Comparison of ENCODE assay signal across 13 cellular contexts in the genomic region with DNA sequence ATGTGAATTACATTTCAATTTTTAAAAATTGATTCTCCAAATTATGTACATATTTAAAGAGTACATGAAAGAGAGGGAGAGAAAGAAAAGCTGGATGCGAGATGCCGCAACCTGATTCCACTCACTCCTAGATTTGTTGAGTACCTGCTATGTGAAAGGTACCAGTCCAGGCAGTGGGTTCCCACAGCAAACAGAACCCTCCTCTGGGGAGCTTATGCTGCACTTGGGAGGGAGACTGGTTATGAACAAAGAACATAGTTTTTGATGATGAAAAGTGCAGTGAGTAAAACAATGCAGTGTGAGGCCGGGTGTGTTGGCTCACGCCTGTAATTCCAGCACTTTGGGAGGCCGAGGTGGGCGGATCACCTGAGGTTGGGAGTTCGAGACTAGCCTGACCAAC. TPM values are rescaled to one million over a fixed set of nuclear protein-coding genes. Genes with fewer than 3 reads are reported as not detected.
A peak's percentile ranks its signal among the peaks of the same experiment; 100 is the strongest.
DNase-seq lines count a peak whose midpoint lies in the region; ATAC-seq and TF ChIP-seq lines count a peak whose summit lies in the region.
"Had no signal": no experiment of that assay in that cellular context is flagged by ENCODE, and none has a peak within 500 bp of the region (broad histone marks: within the 10 kb centered on the region; RNA-seq: fewer than 3 reads in every experiment).

No MANE protein-coding gene starts in this region.

- intact Hi-C loops in natural killer cell (cut with micrococcal nuclease), result loop anchor here (5.0 kb wide), 1 partner anchor 34 kb away; no protein-coding TSS in a partner anchor
- intact Hi-C loops in OCI-LY7 (cut with micrococcal nuclease; ENCODE audit: unreplicated experiment), result no loop called here

- peaks cover 23% of the 10 kb centered on the region for H3K36me3 Mint-ChIP-seq in T-helper 2 cell treated with Interferon-gamma antibody and Interleukin-4, amounts not matched to agents 5 μg/mL and 100 μg/mL, for 36 hours (ENCODE audit: low read depth)
- no peaks in the 10 kb centered on the region for H3K36me3 Mint-ChIP-seq in natural killer cell
- peaks cover 28% of the 10 kb centered on the region for H3K36me3 Mint-ChIP-seq in type B pancreatic cell

- H3K36me3 ChIP-seq in OCI-LY7 (ENCODE audit: insufficient read depth, low read length), result no peaks in the 10 kb centered on the region; the same call in 1 of the 2 replicates
- no peaks in the 10 kb centered on the region; the same call in 1 of the 2 replicates for H3K36me3 ChIP-seq in H7 (replicated peaks; ENCODE audit: control insufficient read depth, insufficient read depth, low read length)

- H3K4me1 Mint-ChIP-seq in T-helper 2 cell treated with Interferon-gamma antibody and Interleukin-4, amounts not matched to agents 5 μg/mL and 100 μg/mL, for 36 hours (ENCODE audit: low read depth), result peaks cover 72% of the 10 kb centered on the region
- peaks cover 79 to 87% of the 10 kb centered on the region in 2 donors for H3K4me1 Mint-ChIP-seq in natural killer cell
- H3K4me1 Mint-ChIP-seq in type B pancreatic cell (ENCODE audit: unreplicated experiment), result peaks cover 69% of the 10 kb centered on the region

- H3K4me2 ChIP-seq in OCI-LY7 (ENCODE audit: low read length), result no peak overlapping the region

- H3K9me3 ChIP-seq in OCI-LY7 (ENCODE audit: low read length), result no peaks in the 10 kb centered on the region

- H3K79me2 ChIP-seq in OCI-LY7 (ENCODE audit: insufficient read depth, low read depth, low read length), result peaks cover 15% of the 10 kb centered on the region; the same call in 1 of the 2 replicates

- H3K4me3 ChIP-seq in coronary artery (no peak overlapping the region), OCI-LY7 (ENCODE audit: low read depth, low read length, poor library complexity, severe bottlenecking) (no peak overlapping the region), H7 (ENCODE audit: insufficient read depth, low read depth, low read length) (no peak overlapping the region)

- CTCF ChIA-PET in OCI-LY7 (lab: Charles Lee; ENCODE audit: unreplicated experiment), result no interaction called here

- no peaks in the 10 kb centered on the region for H3K9me2 ChIP-seq in OCI-LY7 (ENCODE audit: insufficient read depth, low read length)

- peak overlapping the region; percentile 90 to 97 for H3K27ac ChIP-seq in coronary artery
- H3K27ac ChIP-seq in OCI-LY7 (ENCODE audit: low read depth, low read length, poor library complexity, severe bottlenecking), result no peak overlapping the region

- H3K27me3 ChIP-seq in H7 (ENCODE audit: control insufficient read depth, insufficient read depth, low read length), result no peaks in the 10 kb centered on the region

- no peak for DNase-seq in T-helper 2 cell treated with Interferon-gamma antibody and Interleukin-4, amounts not matched to agents 5 μg/mL and 100 μg/mL, for 36 hours (ENCODE audit: low spot score)
- no peak for DNase-seq in T-helper 2 cell
- no peak for DNase-seq in coronary artery (ENCODE audit: low spot score)
- no peak for DNase-seq in natural killer cell
- DNase-seq in type B pancreatic cell (ENCODE audit: extremely low spot score, unreplicated experiment), result no peak
- DNase-seq in OCI-LY7 (ENCODE audit: low spot score), result no peak
- DNase-seq in NCI-H1436 (lab: John Stamatoyannopoulos, UW), result no peak
- no peak for DNase-seq in H7
- DNase-seq: activated naive CD4-positive, alpha-beta T cell treated with Interleukin-2 at 50 U/mL for 16 hours; cortex of kidney; NCI-H2171; RPMI8226; stimulated activated CD4-positive, alpha-beta T cell treated with anti-CD3 and anti-CD28 coated beads, Interleukin-4, amount 100 ng/mL, for 4 hours had no signal

- no peak overlapping the region for H2AFZ ChIP-seq in OCI-LY7 (ENCODE audit: low read length)

- POLR2A ChIA-PET in OCI-LY7 (lab: Charles Lee), result no interaction called here

- TF ChIP-seq CTCF in coronary artery (IDR thresholded peaks at IDR 0.05) (no peak), natural killer cell (IDR thresholded peaks at IDR 0.05) (no peak), type B pancreatic cell (conservative IDR thresholded peaks at IDR 0.05) (no peak), OCI-LY7 (conservative IDR thresholded peaks at IDR 0.05; ENCODE audit: low read length) (no peak)

- no peaks in the 10 kb centered on the region for H3K9me3 Mint-ChIP-seq in T-helper 2 cell treated with Interferon-gamma antibody and Interleukin-4, amounts not matched to agents 5 μg/mL and 100 μg/mL, for 36 hours
- no peaks in the 10 kb centered on the region for H3K9me3 Mint-ChIP-seq in natural killer cell
- H3K9me3 Mint-ChIP-seq in type B pancreatic cell, result peaks cover 11% of the 10 kb centered on the region

- no peak overlapping the region for H3K4me3 Mint-ChIP-seq in T-helper 2 cell treated with Interferon-gamma antibody and Interleukin-4, amounts not matched to agents 5 μg/mL and 100 μg/mL, for 36 hours
- peak overlapping the region; percentile 42 for H3K4me3 Mint-ChIP-seq in natural killer cell
- H3K4me3 Mint-ChIP-seq in type B pancreatic cell, result peak overlapping the region; percentile 47

- peak overlapping the region; percentile 15 for H3K27ac Mint-ChIP-seq in T-helper 2 cell treated with Interferon-gamma antibody and Interleukin-4, amounts not matched to agents 5 μg/mL and 100 μg/mL, for 36 hours
- peak overlapping the region; percentile 89 to 93 for H3K27ac Mint-ChIP-seq in natural killer cell
- H3K27ac Mint-ChIP-seq in type B pancreatic cell, result peak overlapping the region; percentile 100

- no peaks in the 10 kb centered on the region for H3K27me3 Mint-ChIP-seq in T-helper 2 cell treated with Interferon-gamma antibody and Interleukin-4, amounts not matched to agents 5 μg/mL and 100 μg/mL, for 36 hours (ENCODE audit: low read depth)
- H3K27me3 Mint-ChIP-seq in natural killer cell (ENCODE audit: low read depth in 2 of 2) (no peaks in the 10 kb centered on the region), type B pancreatic cell (no peaks in the 10 kb centered on the region)

- peaks cover 17% of the 10 kb centered on the region for H3K4me1 ChIP-seq in OCI-LY7 (ENCODE audit: insufficient read depth, low read length, poor library complexity, severe bottlenecking)

- no peak for ATAC-seq in natural killer cell

- H4K20me1 ChIP-seq in OCI-LY7 (ENCODE audit: insufficient read depth, low read length), result 0 out of 2 replicates have a peak, but pooled peaks cover 5% of the 10 kb centered on the region

- no TSS peak for BruUV-seq in OCI-LY7 (replicated peaks; lab: Mats Ljungman, UMichigan)

RNA-seq across cellular contexts. Expression of a gene that starts 43.4 kb away (rescaled TPM):
- 100 to 1,000 TPM; 443 to 595 (median 541) TPM for total RNA-seq in natural killer cell
- total RNA-seq in type B pancreatic cell (ENCODE audit: low replicate concordance), result 475 and 776 TPM in 2 replicates
- total RNA-seq in OCI-LY7 (2014; rRNA removed; shearing (Covaris generic)), result 86.8 and 96.9 TPM in 2 replicates
- total RNA-seq in OCI-LY7 (2022), result 147 and 178 TPM in 2 replicates
- 163 and 226 TPM in 2 replicates for total RNA-seq in H7 (2014; rRNA removed; shearing (Covaris generic))

RNA-seq across cellular contexts. Expression of a gene that starts 53.4 kb away (rescaled TPM):
- total RNA-seq in natural killer cell, result 10 to 100 TPM in 2 of 3 donors, 1 to 10 TPM in 1; 7.4 to 51.0 (median 26.7) TPM
- 3.0 and 4.5 TPM in 2 replicates for total RNA-seq in type B pancreatic cell (ENCODE audit: low replicate concordance)
- 1.2 and 2.9 TPM in 2 replicates for total RNA-seq in OCI-LY7 (2014; rRNA removed; shearing (Covaris generic))
- total RNA-seq in OCI-LY7 (2022), result 2.6 and 3.7 TPM in 2 replicates
- 3.0 and 5.4 TPM in 2 replicates for total RNA-seq in H7 (2014; rRNA removed; shearing (Covaris generic))

Comparison
In these comparisons a context has a peak if more than half of its experiments do, and no peak if none do; other contexts are left out.
1. H3K27ac Mint-ChIP-seq: peak in every context shown above with its lines; median percentile 100 in type B pancreatic cell; 91 in natural killer cell; 15 in T-helper 2 cell treated with Interferon-gamma antibody and Interleukin-4, amounts not matched to agents 5 μg/mL and 100 μg/mL, for 36 hours.